In genomic region chr1:200670215-200671118, GRCh38 we compare ENCODE assay signal across 8 cellular contexts. TPM values are rescaled to one million over a fixed set of nuclear protein-coding genes. Genes with fewer than 3 reads are reported as not detected.
A peak's percentile ranks its signal among the peaks of the same experiment; 100 is the strongest.
DNase-seq lines count a peak whose midpoint lies in the region; ATAC-seq, FAIRE-seq and TF ChIP-seq lines count a peak whose summit lies in the region.

No MANE protein-coding gene starts in this region.

- peak overlapping the region; percentile 94 to 100 (median 97) for H3K27ac Mint-ChIP-seq in IgD-negative memory B cell

- peak overlapping the region; percentile 98 to 99 (median 98) for H3K4me3 Mint-ChIP-seq in IgD-negative memory B cell

- no peaks in the 10 kb centered on the region for H3K36me3 Mint-ChIP-seq in IgD-negative memory B cell

- peak overlapping the region; percentile 80 to 91 for H3K9ac ChIP-seq in colonic mucosa (ENCODE audit: low read depth in 2 of 2, low read length in 2 of 2)
- H3K9ac ChIP-seq in HepG2 (ENCODE audit: insufficient read depth, low read depth, low read length), result peak overlapping the region; percentile 75
- peak overlapping the region; percentile 66 to 86 (median 83) for H3K9ac ChIP-seq in subcutaneous abdominal adipose tissue (ENCODE audit: low read length in 5 of 5)

- no peaks in the 10 kb centered on the region for H3K36me3 ChIP-seq in colonic mucosa
- peaks cover 0 to 7% of the 10 kb centered on the region in 2 experiments; a peak in 4 of 5 replicates for H3K36me3 ChIP-seq in HepG2 (replicated peaks in 1 of 2; ENCODE audit: control insufficient read depth in 1 of 2, insufficient read depth in 2 of 2, low read length in 2 of 2)
- no peaks in the 10 kb centered on the region for H3K36me3 ChIP-seq in subcutaneous abdominal adipose tissue (ENCODE audit: control insufficient read depth in 5 of 5, insufficient read depth in 5 of 5, low read length in 5 of 5)

- POLR2A ChIA-PET in HepG2 (lab: Yijun Ruan, JAX), result interaction anchor here (0.7 to 2.3 kb wide), 25 partner anchors 9 to 487 kb away, joined by 3 to 30 read pairs (median 4); partner anchors contain the start of genes CAMSAP2 and KIF14

- peaks cover 15 to 31% (median 25%) of the 10 kb centered on the region in 3 donors for H3K4me1 Mint-ChIP-seq in IgD-negative memory B cell

- CTCF ChIA-PET in HepG2 (lab: Yijun Ruan, JAX; ENCODE audit: low intra/inter-chr PET ratio, low total read pairs), result no interaction called here

- H3K27me3 ChIP-seq in colonic mucosa, result no peaks in the 10 kb centered on the region
- no peaks in the 10 kb centered on the region for H3K27me3 ChIP-seq in HepG2 (ENCODE audit: control insufficient read depth in 1 of 2, insufficient read depth in 2 of 2, low read length in 2 of 2)
- no peaks in the 10 kb centered on the region for H3K27me3 ChIP-seq in subcutaneous abdominal adipose tissue (ENCODE audit: control insufficient read depth in 5 of 5, insufficient read depth in 4 of 5, low read length in 5 of 5)

- no peaks in the 10 kb centered on the region for H4K20me1 ChIP-seq in HepG2 (ENCODE audit: insufficient read depth, low read length)

- TF ChIP-seq CTCF in colonic mucosa (IDR thresholded peaks at IDR 0.05) (no peak), HepG2 (CRISPR knock-in tag; IDR thresholded peaks at IDR 0.05) (no peak)

- H3K4me1 ChIP-seq in colonic mucosa (peaks cover 4% of the 10 kb centered on the region), HepG2 (ENCODE audit: insufficient read depth, low read length) (peaks cover 18% of the 10 kb centered on the region), subcutaneous abdominal adipose tissue (ENCODE audit: control insufficient read depth in 5 of 5, insufficient read depth in 5 of 5, low read length in 5 of 5) (peaks cover 0 to 28% (median 25%) of the 10 kb centered on the region in 5 donors)

- no peak for FAIRE-seq in HepG2 (lab: Jason Lieb, UNC)

- ATAC-seq in GM21360 (IDR thresholded peaks at IDR 0.05; ENCODE audit: unreplicated experiment) (peak; percentile 8), HepG2 (peak; percentile 5; the same call in 1 of the 3 replicates), HG02840 (IDR thresholded peaks at IDR 0.05; ENCODE audit: low FRiP score, unreplicated experiment) (no peak)

- no peaks in the 10 kb centered on the region for H3K9me3 ChIP-seq in colonic mucosa
- no peaks in the 10 kb centered on the region for H3K9me3 ChIP-seq in HepG2 (ENCODE audit: low read length)
- H3K9me3 ChIP-seq in subcutaneous abdominal adipose tissue (ENCODE audit: control insufficient read depth in 5 of 5, low read length in 5 of 5), result no peaks in the 10 kb centered on the region

- TF ChIP-seq RAD21 in HepG2 (CRISPR knock-in tag; IDR thresholded peaks at IDR 0.05), result no peak

- in situ Hi-C loops in HepG2 (cut with HindIII; ENCODE audit: extremely low pct_ligation_motif_present, low pct_unique_long_range_greater_than_20kb), result no loop called here

- intact Hi-C loops in colonic mucosa (cut with DNase I) (no loop called here), HepG2 (cut with micrococcal nuclease; ENCODE audit: unreplicated experiment) (no loop called here)

- H3K9me3 Mint-ChIP-seq in IgD-negative memory B cell, result no peaks in the 10 kb centered on the region

- 17% methylated on average over 16 of the region's 16 CpGs for WGBS in HepG2 (ENCODE audit: low lambda C conversion rate)

- no peaks in the 10 kb centered on the region for H3K27me3 Mint-ChIP-seq in IgD-negative memory B cell

- peak overlapping the region; percentile 80 for H2AFZ ChIP-seq in HepG2 (ENCODE audit: low read length)

- H3K27ac ChIP-seq in colonic mucosa (peak overlapping the region; percentile 100), HepG2 (ENCODE audit: extremely low read length, insufficient read depth, low read length) (peak overlapping the region; percentile 98), subcutaneous abdominal adipose tissue (ENCODE audit: low read depth, low read length) (peak overlapping the region; percentile 95)

- TSS peak; percentile 89 for BruUV-seq in HepG2 (replicated peaks; lab: Mats Ljungman, UMichigan)

- DNase-seq in DMS79 (lab: John Stamatoyannopoulos, UW) (peak; percentile 32), RPMI8226 (peak; percentile 72), colonic mucosa (peak; percentile 61), HepG2 (ENCODE audit: low spot score) (peak; percentile 24)

- TF ChIP-seq EP300 in HepG2 (IDR thresholded peaks at IDR 0.05; ENCODE audit: low read depth in 2 of 2, low read length in 2 of 2) (no peak), HepG2 (CRISPR knock-in tag; IDR thresholded peaks at IDR 0.05; ENCODE audit: borderline replicate concordance) (no peak)

- TF ChIP-seq POLR2A in HepG2 (IDR thresholded peaks at IDR 0.05; ENCODE audit: insufficient read depth in 1 of 2, low read depth in 2 of 2, low read length in 2 of 2), result no peak

- peak overlapping the region; percentile 83 for H3K4me2 ChIP-seq in HepG2 (ENCODE audit: low read depth, low read length)

- peak overlapping the region; percentile 81 for H3K4me3 ChIP-seq in colonic mucosa
- peak overlapping the region; percentile 77 to 80 (median 77) for H3K4me3 ChIP-seq in HepG2 (replicated peaks in 1 of 3; ENCODE audit: insufficient read depth in 1 of 3, low read depth in 2 of 3, low read length in 3 of 3)
- H3K4me3 ChIP-seq in subcutaneous abdominal adipose tissue (ENCODE audit: low read depth in 1 of 5, low read length in 5 of 5), result peak overlapping the region; percentile 63 to 84 (median 77)

- peaks cover 9% of the 10 kb centered on the region for H3K79me2 ChIP-seq in HepG2 (ENCODE audit: insufficient read depth, low read length)

TF ChIP-seq in HepG2, 621 proteins besides CTCF, POLR2A, EP300 and RAD21 (continues in another document):
- TF ChIP-seq SRF (IDR thresholded peaks at IDR 0.05; ENCODE audit: low read depth, low read length), result no peak
- no peak for TF ChIP-seq ZNF224 (CRISPR knock-in tag; IDR thresholded peaks at IDR 0.05)
- peak; percentile 5; the same call in 1 of the 2 replicates for TF ChIP-seq ZNF816 (CRISPR knock-in tag; IDR thresholded peaks at IDR 0.05; ENCODE audit: borderline replicate concordance)
- TF ChIP-seq ZNF383 (CRISPR knock-in tag; IDR thresholded peaks at IDR 0.05; ENCODE audit: borderline replicate concordance), result no peak
- 0 out of 2 replicates have a peak, but pooled peaks have one; percentile 32 for TF ChIP-seq KDM5A (IDR thresholded peaks at IDR 0.05; ENCODE audit: borderline replicate concordance, low read length)

RNA-seq across cellular contexts. Expression of gene DDX59, which starts 0.8 kb away (rescaled TPM):
- polyA plus RNA-seq in IgD-negative memory B cell (19.1 TPM), HepG2 (2011; rRNA removed) (11.5 and 12.1 TPM in 2 replicates)
- total RNA-seq in colonic mucosa (10 to 100 TPM; 10.2 to 14.6 TPM), HepG2 (2016; rRNA removed; fragmentation: Illumina TruSeq; extraction: Trizol) (14.8 and 21.7 TPM in 2 replicates)
- 9.7 and 10.1 TPM in 2 replicates for total RNA-seq in HepG2 (2016; cell fraction: cytosol; rRNA removed; fragmentation: Illumina TruSeq; extraction: Trizol; ENCODE audit: low read depth)
- 15.3 and 21.6 TPM in 2 replicates for total RNA-seq in HepG2 (2016; cell fraction: insoluble cytoplasmic fraction; rRNA removed; fragmentation: Illumina TruSeq; extraction: Trizol)
- 15.6 and 16.7 TPM in 2 replicates for total RNA-seq in HepG2 (2016; cell fraction: membrane; rRNA removed; fragmentation: Illumina TruSeq; extraction: Trizol)
- total RNA-seq in HepG2 (2016; cell fraction: nucleus; rRNA removed; fragmentation: Illumina TruSeq; extraction: Trizol), result 9.1 and 12.1 TPM in 2 replicates
- 6.3 and 9.1 TPM in 2 replicates for polyA plus RNA-seq in HepG2 (2011; cell fraction: cytosol; rRNA removed)
- polyA plus RNA-seq in HepG2 (2011; cell fraction: nucleus; rRNA removed), result 6.7 and 7.1 TPM in 2 replicates
- polyA plus RNA-seq in HepG2 (2012), result 9.1 and 10.8 TPM in 2 replicates
- 4.8 and 6.4 TPM in 2 replicates for polyA plus RNA-seq in HepG2 (2016; cell fraction: cytosol; fragmentation: Illumina TruSeq; extraction: Trizol; ENCODE audit: low read depth)
- 23.9 and 24.2 TPM in 2 replicates for polyA plus RNA-seq in HepG2 (2016; cell fraction: insoluble cytoplasmic fraction; fragmentation: Illumina TruSeq; extraction: Trizol; ENCODE audit: low read depth)
- polyA plus RNA-seq in HepG2 (2016; cell fraction: membrane; fragmentation: Illumina TruSeq; extraction: Trizol; ENCODE audit: low read depth), result 7.6 and 9.1 TPM in 2 replicates
- polyA plus RNA-seq in HepG2 (2016; cell fraction: nucleus; fragmentation: Illumina TruSeq; extraction: Trizol; ENCODE audit: insufficient read depth, low read depth), result 20.1 and 20.2 TPM in 2 replicates
- polyA minus RNA-seq in HepG2 (2011; rRNA and poly(A)+ RNA removed; ENCODE audit: low replicate concordance), result 4.5 and 17.0 TPM in 2 replicates
- polyA minus RNA-seq in HepG2 (2011; cell fraction: cytosol; rRNA and poly(A)+ RNA removed), result 4.5 and 6.7 TPM in 2 replicates
- 12.6 and 15.3 TPM in 2 replicates for polyA minus RNA-seq in HepG2 (2011; cell fraction: nucleus; rRNA and poly(A)+ RNA removed)

RNA-seq across cellular contexts. Expression of gene KIF14, which starts 49.9 kb away (rescaled TPM):
- polyA plus RNA-seq in IgD-negative memory B cell, result 0.16 TPM
- total RNA-seq in colonic mucosa, result 1 to 10 TPM; 2.7 to 8.2 TPM
- 11.2 and 17.5 TPM in 2 replicates for total RNA-seq in HepG2 (2016; rRNA removed; fragmentation: Illumina TruSeq; extraction: Trizol)
- total RNA-seq in HepG2 (2016; cell fraction: cytosol; rRNA removed; fragmentation: Illumina TruSeq; extraction: Trizol; ENCODE audit: low read depth), result 2.7 and 3.1 TPM in 2 replicates
- total RNA-seq in HepG2 (2016; cell fraction: insoluble cytoplasmic fraction; rRNA removed; fragmentation: Illumina TruSeq; extraction: Trizol), result 10.9 and 17.7 TPM in 2 replicates
- 3.5 and 4.2 TPM in 2 replicates for total RNA-seq in HepG2 (2016; cell fraction: membrane; rRNA removed; fragmentation: Illumina TruSeq; extraction: Trizol)
- 10.2 and 10.3 TPM in 2 replicates for total RNA-seq in HepG2 (2016; cell fraction: nucleus; rRNA removed; fragmentation: Illumina TruSeq; extraction: Trizol)
- polyA plus RNA-seq in HepG2 (2011; rRNA removed), result 1.5 and 3.3 TPM in 2 replicates
- polyA plus RNA-seq in HepG2 (2011; cell fraction: cytosol; rRNA removed), result 0.79 and 0.88 TPM in 2 replicates
- 1.7 and 2.1 TPM in 2 replicates for polyA plus RNA-seq in HepG2 (2011; cell fraction: nucleus; rRNA removed)
- 1.9 and 4.0 TPM in 2 replicates for polyA plus RNA-seq in HepG2 (2012)
- polyA plus RNA-seq in HepG2 (2016; cell fraction: cytosol; fragmentation: Illumina TruSeq; extraction: Trizol; ENCODE audit: low read depth), result 0.09 and 0.12 TPM in 2 replicates
- polyA plus RNA-seq in HepG2 (2016; cell fraction: insoluble cytoplasmic fraction; fragmentation: Illumina TruSeq; extraction: Trizol; ENCODE audit: low read depth), result 7.9 and 9.4 TPM in 2 replicates
- polyA plus RNA-seq in HepG2 (2016; cell fraction: membrane; fragmentation: Illumina TruSeq; extraction: Trizol; ENCODE audit: low read depth), result 0.41 and 0.43 TPM in 2 replicates
- 13.9 and 16.4 TPM in 2 replicates for polyA plus RNA-seq in HepG2 (2016; cell fraction: nucleus; fragmentation: Illumina TruSeq; extraction: Trizol; ENCODE audit: insufficient read depth, low read depth)
- 1.3 and 7.8 TPM in 2 replicates for polyA minus RNA-seq in HepG2 (2011; rRNA and poly(A)+ RNA removed; ENCODE audit: low replicate concordance)
- 3.0 and 3.9 TPM in 2 replicates for polyA minus RNA-seq in HepG2 (2011; cell fraction: cytosol; rRNA and poly(A)+ RNA removed)
- 5.8 and 6.8 TPM in 2 replicates for polyA minus RNA-seq in HepG2 (2011; cell fraction: nucleus; rRNA and poly(A)+ RNA removed)
